18 cellular contexts compared by ENCODE assay signal in the genomic region with DNA sequence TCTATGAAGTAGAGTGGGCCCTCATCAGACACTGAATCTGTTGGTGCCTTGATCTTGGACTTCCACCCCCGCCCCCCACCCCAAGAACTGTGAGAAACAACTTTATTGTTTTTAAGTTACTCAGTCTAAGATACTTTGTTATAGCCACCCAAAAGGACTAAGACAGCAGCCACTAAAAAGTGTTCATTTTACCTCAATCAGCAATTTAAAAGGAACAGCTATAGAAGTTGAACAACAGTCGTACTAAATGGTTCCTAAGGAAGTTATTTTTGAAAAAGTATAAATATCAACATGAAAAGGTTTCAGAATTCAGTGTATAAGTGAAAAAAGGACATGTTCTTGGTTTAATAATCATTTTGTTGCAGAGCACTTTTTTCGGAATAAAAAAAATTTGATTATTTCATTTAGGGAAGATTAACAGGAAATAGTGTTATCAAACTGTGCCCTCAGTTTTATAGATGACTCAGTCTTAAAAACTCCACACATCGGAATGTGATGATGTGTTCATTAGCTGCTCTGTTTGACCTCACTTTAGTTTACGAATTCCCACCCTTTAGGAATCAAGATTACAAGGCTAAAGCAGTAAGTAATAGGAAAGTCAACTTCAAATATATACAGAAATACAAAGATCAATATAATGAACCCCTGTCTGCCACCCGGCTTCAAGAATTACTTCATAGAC.
DNase-seq lines count a peak whose midpoint lies in the region; ATAC-seq and TF ChIP-seq lines count a peak whose summit lies in the region.
"Had no signal": no experiment of that assay in that cellular context is flagged by ENCODE, and none has a peak within 500 bp of the region (broad histone marks: within the 10 kb centered on the region; RNA-seq: fewer than 3 reads in every experiment).

No MANE protein-coding gene starts in this region.

- peak overlapping the region; percentile 6 for H3K4me2 ChIP-seq in smooth muscle cell

- WGBS in body of pancreas, 2 donors, result 75 to 83% methylated on average over 6 of the region's 6 CpGs
- 59% methylated on average over 6 of the region's 6 CpGs for WGBS in smooth muscle cell (ENCODE audit: low lambda C conversion rate)
- WGBS in transverse colon (ENCODE audit: low coverage in 1 of 2), 2 donors, result 83 to 90% methylated on average over 5 to 6 of the region's 6 CpGs
- WGBS in heart right ventricle, 2 donors, result 72 to 78% methylated on average over 6 of the region's 6 CpGs

- in situ Hi-C loops in transverse colon (cut with MboI; ENCODE audit: low pct_ligation_motif_present in 1 of 4, low pct_unique_long_range_greater_than_20kb in 1 of 4, low sequenced_read_pairs in 3 of 4), result no loop called here

- H3K4me3 ChIP-seq in body of pancreas (no peak overlapping the region), smooth muscle cell (no peak overlapping the region), transverse colon (no peak overlapping the region), heart right ventricle (no peak overlapping the region)
- H3K4me3 ChIP-seq: dorsolateral prefrontal cortex had no signal

- no peak for TF ChIP-seq CTCF in body of pancreas (IDR thresholded peaks at IDR 0.05)
- TF ChIP-seq CTCF in smooth muscle cell (IDR thresholded peaks at IDR 0.05; ENCODE audit: borderline replicate concordance, insufficient read depth, poor library complexity, severe bottlenecking), result no peak
- TF ChIP-seq CTCF in transverse colon (IDR thresholded peaks at IDR 0.05), result no peak
- TF ChIP-seq CTCF in heart right ventricle (IDR thresholded peaks at IDR 0.05), result no peak

- H3K9me3 ChIP-seq in body of pancreas, result no peaks in the 10 kb centered on the region
- H3K9me3 ChIP-seq in smooth muscle cell (replicated peaks; ENCODE audit: low read depth), result no peaks in the 10 kb centered on the region
- no peaks in the 10 kb centered on the region for H3K9me3 ChIP-seq in transverse colon
- H3K9me3 ChIP-seq in heart right ventricle, result peaks cover 0 to 22% (median 0%) of the 10 kb centered on the region in 11 donors

- H3K79me2 ChIP-seq in smooth muscle cell (ENCODE audit: low read depth), result peaks cover 20% of the 10 kb centered on the region

- no peak overlapping the region for H2AFZ ChIP-seq in smooth muscle cell (ENCODE audit: low read depth)

- H3K27me3 ChIP-seq in body of pancreas, result no peaks in the 10 kb centered on the region
- H3K27me3 ChIP-seq in smooth muscle cell (ENCODE audit: low read depth), result no peaks in the 10 kb centered on the region
- no peaks in the 10 kb centered on the region for H3K27me3 ChIP-seq in transverse colon
- H3K27me3 ChIP-seq in heart right ventricle, result no peaks in the 10 kb centered on the region
- H3K27me3 ChIP-seq: dorsolateral prefrontal cortex had no signal

- no peaks in the 10 kb centered on the region for H3K36me3 ChIP-seq in body of pancreas (replicated peaks in 1 of 2; ENCODE audit: insufficient read depth in 1 of 2, low read depth in 2 of 2)
- no peaks in the 10 kb centered on the region for H3K36me3 ChIP-seq in smooth muscle cell (ENCODE audit: low read depth)
- no peaks in the 10 kb centered on the region for H3K36me3 ChIP-seq in transverse colon
- H3K36me3 ChIP-seq in heart right ventricle, result peaks cover 0 to 16% (median 0%) of the 10 kb centered on the region in 9 donors

- ATAC-seq in body of pancreas (peak; percentile 79), heart right ventricle (no peak)
- ATAC-seq: stimulated activated effector memory CD8-positive, alpha-beta T cell treated with anti-CD3 and anti-CD28 coated beads, Interleukin-12 subunit alpha, Interleukin-12 subunit beta, amount 100 ng/mL, for 72 hours had no signal

- H3F3A ChIP-seq in smooth muscle cell (ENCODE audit: low read depth), result no peaks in the 10 kb centered on the region

- no peak overlapping the region for H3K9ac ChIP-seq in smooth muscle cell (ENCODE audit: low read depth)

- intact Hi-C loops in body of pancreas (cut with DNase I) (no loop called here), transverse colon (cut with DNase I; ENCODE audit: low total_unique reads) (no loop called here), heart right ventricle (cut with DNase I) (no loop called here)

- H3K27ac ChIP-seq in body of pancreas, result no peak overlapping the region
- peak overlapping the region; percentile 34 for H3K27ac ChIP-seq in smooth muscle cell (ENCODE audit: low read depth)
- no peak overlapping the region for H3K27ac ChIP-seq in transverse colon
- no peak overlapping the region for H3K27ac ChIP-seq in heart right ventricle
- H3K27ac ChIP-seq: dorsolateral prefrontal cortex had no signal

- H3K4me1 ChIP-seq in body of pancreas, result no peaks in the 10 kb centered on the region
- H3K4me1 ChIP-seq in smooth muscle cell (ENCODE audit: low read depth), result no peaks in the 10 kb centered on the region
- no peaks in the 10 kb centered on the region for H3K4me1 ChIP-seq in transverse colon
- H3K4me1 ChIP-seq in heart right ventricle, result peaks cover 0 to 8% (median 0%) of the 10 kb centered on the region in 9 donors

- no peaks in the 10 kb centered on the region for H4K20me1 ChIP-seq in smooth muscle cell (ENCODE audit: low read depth)

- no peak for TF ChIP-seq EP300 in transverse colon (IDR thresholded peaks at IDR 0.05; ENCODE audit: low read depth)

- TF ChIP-seq POLR2A in body of pancreas (IDR thresholded peaks at IDR 0.05), result no peak
- no peak for TF ChIP-seq POLR2A in transverse colon (IDR thresholded peaks at IDR 0.05)

- DNase-seq in HT-29 (ENCODE audit: low spot score) (peak; percentile 52), body of pancreas (no peak), iris pigment epithelial cell (ENCODE audit: low read depth) (peak; percentile 87), smooth muscle cell (lab: John Stamatoyannopoulos, UW; ENCODE audit: unreplicated experiment) (no peak), transverse colon (no peak), heart right ventricle (no peak), ureter (ENCODE audit: low spot score) (no peak)
- DNase-seq: activated CD4-positive, alpha-beta T cell treated with anti-CD3 and anti-CD28 coated beads, Interleukin-2, amount 10 ng/mL, durations not matched to agents 24 days and 14 days; activated naive CD8-positive, alpha-beta T cell treated with anti-CD3 and anti-CD28 coated beads, Interleukin-2, amount 10 ng/mL, durations not matched to agents 7 days and 5 days; activated T-cell treated with anti-CD3 and anti-CD28 coated beads, Interleukin-2, amount 50 U/mL, for 1 hour; CD4-positive, alpha-beta T cell; dorsolateral prefrontal cortex; GDM1; kidney; NCI-H1930; NCI-H748 treated with DMSO at 0.1 percent for 48 hours; stimulated activated CD4-positive, alpha-beta T cell treated with anti-CD3 and anti-CD28 coated beads, Interleukin-4, amount 100 ng/mL, for 24 hours had no signal

Comparison
In these comparisons a context has a peak if more than half of its experiments do, and no peak if none do; other contexts are left out.
1. DNase-seq: peak in HT-29 (single experiment) and iris pigment epithelial cell (single experiment); none in body of pancreas (0 of 4), smooth muscle cell (single experiment), transverse colon (single experiment), heart right ventricle (0 of 2) and ureter (single experiment).